ENCODE assay signal across 1 cellular context in the genomic region with DNA sequence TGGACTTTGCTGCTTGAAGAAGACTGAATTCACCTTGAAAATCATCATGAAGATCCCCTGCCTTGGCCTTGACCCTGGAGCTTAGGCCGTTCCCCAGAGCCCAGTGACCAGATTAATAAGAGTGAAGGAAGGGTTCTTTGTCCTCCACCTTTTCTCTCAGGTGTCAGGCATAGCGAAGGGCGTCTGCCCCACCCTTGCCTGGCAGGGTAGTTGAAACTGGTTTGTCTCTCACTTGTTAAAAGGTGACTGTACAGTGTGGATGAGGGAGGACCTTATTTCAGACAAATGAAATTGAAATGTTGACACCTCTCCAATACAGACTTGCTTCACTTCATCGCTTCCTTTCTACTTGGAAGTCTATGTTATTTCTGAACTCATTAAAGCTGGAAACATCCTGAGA.
TF ChIP-seq lines count a peak whose summit lies in the region.

No MANE protein-coding gene starts in this region.

TF ChIP-seq in GM12878, 131 proteins besides CTCF, POLR2A, EP300 and RAD21:
- TF ChIP-seq MYC (IDR thresholded peaks at IDR 0.05; ENCODE audit: insufficient read depth, insufficient read length, insufficient replicate concordance, low read length, severe bottlenecking) = no peak
- TF ChIP-seq, protein P1, sequence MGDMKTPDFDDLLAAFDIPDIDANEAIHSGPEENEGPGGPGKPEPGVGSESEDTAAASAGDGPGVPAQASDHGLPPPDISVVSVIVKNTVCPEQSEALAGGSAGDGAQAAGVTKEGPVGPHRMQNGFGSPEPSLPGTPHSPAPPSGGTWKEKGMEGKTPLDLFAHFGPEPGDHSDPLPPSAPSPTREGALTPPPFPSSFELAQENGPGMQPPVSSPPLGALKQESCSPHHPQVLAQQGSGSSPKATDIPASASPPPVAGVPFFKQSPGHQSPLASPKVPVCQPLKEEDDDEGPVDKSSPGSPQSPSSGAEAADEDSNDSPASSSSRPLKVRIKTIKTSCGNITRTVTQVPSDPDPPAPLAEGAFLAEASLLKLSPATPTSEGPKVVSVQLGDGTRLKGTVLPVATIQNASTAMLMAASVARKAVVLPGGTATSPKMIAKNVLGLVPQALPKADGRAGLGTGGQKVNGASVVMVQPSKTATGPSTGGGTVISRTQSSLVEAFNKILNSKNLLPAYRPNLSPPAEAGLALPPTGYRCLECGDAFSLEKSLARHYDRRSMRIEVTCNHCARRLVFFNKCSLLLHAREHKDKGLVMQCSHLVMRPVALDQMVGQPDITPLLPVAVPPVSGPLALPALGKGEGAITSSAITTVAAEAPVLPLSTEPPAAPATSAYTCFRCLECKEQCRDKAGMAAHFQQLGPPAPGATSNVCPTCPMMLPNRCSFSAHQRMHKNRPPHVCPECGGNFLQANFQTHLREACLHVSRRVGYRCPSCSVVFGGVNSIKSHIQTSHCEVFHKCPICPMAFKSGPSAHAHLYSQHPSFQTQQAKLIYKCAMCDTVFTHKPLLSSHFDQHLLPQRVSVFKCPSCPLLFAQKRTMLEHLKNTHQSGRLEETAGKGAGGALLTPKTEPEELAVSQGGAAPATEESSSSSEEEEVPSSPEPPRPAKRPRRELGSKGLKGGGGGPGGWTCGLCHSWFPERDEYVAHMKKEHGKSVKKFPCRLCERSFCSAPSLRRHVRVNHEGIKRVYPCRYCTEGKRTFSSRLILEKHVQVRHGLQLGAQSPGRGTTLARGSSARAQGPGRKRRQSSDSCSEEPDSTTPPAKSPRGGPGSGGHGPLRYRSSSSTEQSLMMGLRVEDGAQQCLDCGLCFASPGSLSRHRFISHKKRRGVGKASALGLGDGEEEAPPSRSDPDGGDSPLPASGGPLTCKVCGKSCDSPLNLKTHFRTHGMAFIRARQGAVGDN (IDR thresholded peaks at IDR 0.05) = 0 out of 2 replicates have a peak, but pooled peaks have one; percentile 40
- no peak for TF ChIP-seq EZH2 (IDR thresholded peaks at IDR 0.05; ENCODE audit: borderline replicate concordance, control insufficient read depth, low read depth, low read length)
- TF ChIP-seq MYB (IDR thresholded peaks at IDR 0.05; ENCODE audit: borderline replicate concordance, low read depth, low read length) = no peak
- TF ChIP-seq HDGF (IDR thresholded peaks at IDR 0.05) = no peak
